Comparison of ENCODE assay signal across 9 cellular contexts in the genomic region with DNA sequence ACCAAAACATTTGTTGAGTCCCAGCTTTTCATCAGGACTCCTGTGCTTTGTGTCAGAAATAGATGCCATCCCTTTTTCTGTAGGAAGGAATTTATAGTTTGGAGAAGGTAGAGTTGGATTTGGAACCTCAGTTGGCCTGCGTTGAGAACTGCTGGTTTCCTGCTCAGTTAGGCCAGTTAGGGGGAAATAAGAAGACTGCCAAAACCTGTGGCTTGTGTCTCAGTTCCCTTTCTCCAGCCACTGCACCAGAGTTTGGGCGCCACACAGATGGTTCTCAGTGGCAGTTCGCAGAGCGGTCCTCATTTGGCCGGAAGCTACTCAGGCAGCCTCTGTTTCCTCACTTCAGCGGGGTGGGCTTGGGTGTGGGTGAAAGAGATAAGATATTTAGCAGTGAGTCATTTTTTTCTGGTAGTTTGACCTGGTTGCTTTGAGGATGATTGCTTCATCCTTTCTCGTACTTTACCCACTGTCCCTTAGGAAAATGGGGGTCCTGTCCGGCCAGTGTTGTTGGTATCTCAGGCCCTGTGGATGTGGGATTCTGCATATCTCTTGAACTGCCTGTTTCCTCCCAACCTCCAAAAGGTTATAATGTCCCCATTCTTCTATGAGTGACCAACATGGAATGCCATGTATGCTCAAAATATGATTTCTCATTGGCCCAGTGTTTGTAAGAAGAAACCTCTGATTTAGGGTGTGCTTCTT. TPM values are rescaled to one million over a fixed set of nuclear protein-coding genes. Genes with fewer than 3 reads are reported as not detected.
DNase-seq lines count a peak whose midpoint lies in the region; ATAC-seq, FAIRE-seq and TF ChIP-seq lines count a peak whose summit lies in the region.
"Had no signal": no experiment of that assay in that cellular context is flagged by ENCODE, and none has a peak within 500 bp of the region (broad histone marks: within the 10 kb centered on the region; RNA-seq: fewer than 3 reads in every experiment).

No MANE protein-coding gene starts in this region.

- peak; percentile 95 for FAIRE-seq in GM12892 (lab: Jason Lieb, UNC)

- CTCF ChIA-PET in RWPE1 (lab: Yijun Ruan, JAX), result interaction anchor here (0.7 kb wide), 1 partner anchor 49 kb away, joined by 3 read pairs; no protein-coding TSS in a partner anchor

- no peak for TF ChIP-seq CTCF in RWPE1 (conservative IDR thresholded peaks at IDR 0.05; ENCODE audit: low read depth)

- DNase-seq in GM12892 (ENCODE audit: insufficient read length) (peak; percentile 62), HS-5 (ENCODE audit: low read depth) (peak; percentile 47), left colon (peak; percentile 47 to 48), NCI-H82 (lab: John Stamatoyannopoulos, UW) (no peak), DMS79 (lab: John Stamatoyannopoulos, UW) (no peak), RWPE1 (ENCODE audit: low spot score) (no peak)
- DNase-seq in activated CD8-positive, alpha-beta memory T cell treated with anti-CD3 and anti-CD28 coated beads for 4 hours (ENCODE audit: low read depth in 2 of 2), result peak; percentile 22 to 38

- intact Hi-C loops in left colon (cut with DNase I, micrococcal nuclease), result no loop called here

- no peak overlapping the region for H3K27ac ChIP-seq in RWPE1
- H3K27ac ChIP-seq: SK-N-MC had no signal

- POLR2A ChIA-PET in RWPE1 (lab: Yijun Ruan, JAX; ENCODE audit: low non-redundant PET), result no interaction called here

- peak; percentile 79 for ATAC-seq in GM21619 (IDR thresholded peaks at IDR 0.05; ENCODE audit: unreplicated experiment)
- peak; percentile 42 for ATAC-seq in left colon

- TF ChIP-seq POLR2A in GM12892 (IDR thresholded peaks at IDR 0.05; ENCODE audit: low read depth, low read length), result no peak

RNA-seq across cellular contexts. Expression of a gene that starts 53.7 kb away (rescaled TPM):
- polyA plus RNA-seq in GM12892 (2012; ENCODE audit: missing spikeins), result 6.8 TPM
- 10 to 100 TPM in 1 of 2 donors, 1 to 10 TPM in 1; 10.0 to 11.2 TPM for total RNA-seq in left colon

Comparison
In these comparisons a context has a peak if more than half of its experiments do, and no peak if none do; other contexts are left out.
1. DNase-seq: peak in GM12892 (single experiment), HS-5 (single experiment), activated CD8-positive, alpha-beta memory T cell treated with anti-CD3 and anti-CD28 coated beads for 4 hours (2 of 2) and left colon (2 of 2); none in NCI-H82 (single experiment), DMS79 (single experiment) and RWPE1 (single experiment).